Comparison of ENCODE assay signal across 8 cellular contexts in the genomic region with DNA sequence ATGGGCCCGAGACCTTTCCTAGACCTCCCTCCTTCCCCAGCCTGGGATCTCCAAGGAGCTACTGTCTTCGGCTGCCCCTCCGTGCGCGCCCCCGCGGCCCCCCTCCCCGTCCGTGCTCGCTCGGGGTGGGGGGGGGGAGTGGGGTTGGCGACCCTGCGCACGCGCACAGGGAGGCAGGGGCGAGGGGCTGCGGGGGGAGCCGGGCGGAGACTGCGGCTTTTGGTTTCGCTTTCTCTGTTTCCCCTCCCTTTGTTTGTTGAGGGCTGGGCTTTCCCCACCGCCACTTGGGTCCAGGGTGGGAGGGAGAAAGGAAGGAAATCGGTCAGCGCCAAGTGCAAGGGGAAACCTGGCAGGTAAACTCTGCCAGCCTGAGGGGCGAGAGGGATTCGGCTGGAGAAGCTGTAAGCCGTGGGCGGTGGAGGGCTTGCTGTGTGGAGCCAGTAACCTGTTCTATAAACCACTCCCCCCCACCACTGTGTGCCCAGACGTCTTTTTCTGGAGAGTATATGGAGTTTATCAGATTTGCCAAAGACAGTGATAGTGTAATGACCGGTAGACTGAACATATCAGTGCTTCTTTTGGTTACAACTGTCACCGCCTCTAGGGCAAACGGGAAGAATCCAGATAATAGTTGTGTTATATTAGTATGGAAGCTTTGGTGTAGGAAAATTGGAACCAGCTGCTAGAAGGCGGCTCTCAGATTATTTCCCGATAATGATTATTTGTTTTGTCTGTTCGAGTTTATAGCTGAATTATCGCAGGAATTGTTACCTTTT.
DNase-seq lines count a peak whose midpoint lies in the region; ATAC-seq lines count a peak whose summit lies in the region.

No MANE protein-coding gene starts in this region.

- H3K36me3 Mint-ChIP-seq in central memory CD8-positive, alpha-beta T cell (ENCODE audit: insufficient read depth), result peaks cover 57% of the 10 kb centered on the region

- H3K27me3 ChIP-seq in layer of hippocampus (ENCODE audit: control insufficient read depth, insufficient read depth, low read length), result no peaks in the 10 kb centered on the region

- H3K9me3 Mint-ChIP-seq in central memory CD8-positive, alpha-beta T cell, result no peaks in the 10 kb centered on the region

- DNase-seq in NCI-H2081 treated with DMSO at 0.1 percent for 48 hours (lab: John Stamatoyannopoulos, UW) (peak; percentile 46), epidermal melanocyte (ENCODE audit: insufficient read length, low spot score) (no peak)
- DNase-seq in central memory CD8-positive, alpha-beta T cell (ENCODE audit: low spot score in 2 of 2), result peak; percentile 49 to 64
- peak; percentile 79 to 81 for DNase-seq in stimulated activated CD4-positive, alpha-beta T cell treated with anti-CD3 and anti-CD28 coated beads, Interleukin-2, amount 100 ng/mL, for 24 hours

- H3K27me3 Mint-ChIP-seq in central memory CD8-positive, alpha-beta T cell, result no peaks in the 10 kb centered on the region

- peak; percentile 25 for ATAC-seq in GM18508 (IDR thresholded peaks at IDR 0.05; ENCODE audit: insufficient read depth, unreplicated experiment)
- ATAC-seq in HG02938 (IDR thresholded peaks at IDR 0.05; ENCODE audit: unreplicated experiment), result peak; percentile 31
- ATAC-seq in activated CD4-positive, CD25-positive, alpha-beta regulatory T cell treated with anti-CD3 and anti-CD28 coated beads, Interleukin-2, amount 50 U/mL, for 24 hours, result peak; percentile 48 to 53
- peak; percentile 45 for ATAC-seq in central memory CD8-positive, alpha-beta T cell (replicated peaks; ENCODE audit: extremely low read depth, poor library complexity, severe bottlenecking)

- peak overlapping the region; percentile 89 for H3K4me3 Mint-ChIP-seq in central memory CD8-positive, alpha-beta T cell

- H3K27ac Mint-ChIP-seq in central memory CD8-positive, alpha-beta T cell (ENCODE audit: low read depth), result peak overlapping the region; percentile 93

- H3K4me1 Mint-ChIP-seq in central memory CD8-positive, alpha-beta T cell, result peaks cover 65% of the 10 kb centered on the region

- H3K27ac ChIP-seq in layer of hippocampus (ENCODE audit: low read depth, low read length), result peak overlapping the region; percentile 100
